Comparison of ENCODE assay signal across 31 cellular contexts in the genomic region with DNA sequence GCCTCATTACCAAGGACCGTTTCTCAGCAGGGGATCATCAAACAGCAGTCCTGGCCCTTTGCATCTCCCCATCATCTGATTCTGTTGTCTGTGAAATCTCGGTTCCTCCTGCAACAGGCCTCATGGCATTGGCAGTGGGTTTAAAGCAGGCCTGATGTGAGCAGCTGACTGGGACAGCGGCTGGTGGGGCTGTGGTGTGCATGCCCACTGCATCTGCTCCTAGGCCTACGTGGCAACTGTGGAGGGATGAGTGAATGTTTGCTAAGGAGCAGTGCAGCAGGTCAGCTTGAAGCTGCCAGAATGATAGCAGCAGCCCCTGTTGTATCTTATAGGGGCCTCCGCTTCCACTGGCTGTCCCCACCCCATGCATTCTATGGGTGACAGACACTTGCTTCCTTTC.
"Had no signal": no experiment of that assay in that cellular context is flagged by ENCODE, and none has a peak within 500 bp of the region (broad histone marks: within the 10 kb centered on the region; RNA-seq: fewer than 3 reads in every experiment).

No MANE protein-coding gene starts in this region.

- H3K9ac ChIP-seq: SK-N-SH had no signal

- ATAC-seq: activated CD4-positive, alpha-beta T cell treated with anti-CD3 and anti-CD28 coated beads for 36 hours; body of pancreas; PC-3 had no signal

- H3K27ac Mint-ChIP-seq: activated CD4-positive, alpha-beta memory T cell treated with anti-CD3 and anti-CD28 coated beads for 36 hours; activated CD4-positive, alpha-beta T cell treated with anti-CD3 and anti-CD28 coated beads for 36 hours; activated naive CD4-positive, alpha-beta T cell treated with anti-CD3 and anti-CD28 coated beads, Interleukin-2, amount 50 U/mL, for 24 hours; activated T-cell treated with anti-CD3 and anti-CD28 coated beads, Interleukin-2, amount 50 U/mL, for 24 hours; activated T-helper 2 cell treated with anti-CD3 and anti-CD28 coated beads, Interferon-gamma antibody, Interleukin-2, Interleukin-4, amounts not matched to agents 10 μg/mL and 5 μg/mL and 100 μg/mL, durations not matched to agents 14 hours and 24 hours and 36 hours; T-helper 1 cell treated with Interleukin-12 subunit alpha and Interleukin-12 subunit beta and Interleukin-4 antibody, amounts not matched to agents 30 μg/mL and 1 μg/mL, for 36 hours; T-helper 2 cell treated with Interferon-gamma antibody and Interleukin-4, amounts not matched to agents 5 μg/mL and 100 μg/mL, for 36 hours had no signal

- H3K9me2 ChIP-seq: SK-N-SH had no signal

- H3K4me1 Mint-ChIP-seq: activated CD4-positive, alpha-beta T cell treated with anti-CD3 and anti-CD28 coated beads for 36 hours had no signal

- H3K36me3 ChIP-seq: adrenal gland, breast epithelium, MG63, Peyer's patch, SJSA1 had no signal

- H3K9me3 ChIP-seq: adrenal gland, body of pancreas, breast epithelium, MG63, Peyer's patch, SJSA1, SK-N-SH had no signal

- H3K27me3 Mint-ChIP-seq: activated CD4-positive, alpha-beta memory T cell treated with anti-CD3 and anti-CD28 coated beads for 36 hours; activated CD4-positive, alpha-beta T cell treated with anti-CD3 and anti-CD28 coated beads for 36 hours; activated naive CD4-positive, alpha-beta T cell treated with anti-CD3 and anti-CD28 coated beads, Interleukin-2, amount 50 U/mL, for 24 hours; activated T-cell treated with anti-CD3 and anti-CD28 coated beads, Interleukin-2, amount 50 U/mL, for 24 hours had no signal

- H3K4me3 Mint-ChIP-seq: activated CD4-positive, alpha-beta memory T cell treated with anti-CD3 and anti-CD28 coated beads for 36 hours; activated CD4-positive, alpha-beta T cell treated with anti-CD3 and anti-CD28 coated beads for 36 hours; activated naive CD4-positive, alpha-beta T cell treated with anti-CD3 and anti-CD28 coated beads, Interleukin-2, amount 50 U/mL, for 24 hours; activated T-cell treated with anti-CD3 and anti-CD28 coated beads, Interleukin-2, amount 50 U/mL, for 24 hours; T-helper 1 cell treated with Interleukin-12 subunit alpha and Interleukin-12 subunit beta and Interleukin-4 antibody, amounts not matched to agents 30 μg/mL and 1 μg/mL, for 36 hours; T-helper 2 cell treated with Interferon-gamma antibody and Interleukin-4, amounts not matched to agents 5 μg/mL and 100 μg/mL, for 36 hours had no signal

- H3K9me3 Mint-ChIP-seq: activated T-helper 2 cell treated with anti-CD3 and anti-CD28 coated beads, Interferon-gamma antibody, Interleukin-2, Interleukin-4, amounts not matched to agents 10 μg/mL and 5 μg/mL and 100 μg/mL, durations not matched to agents 14 hours and 24 hours and 36 hours; T-helper 1 cell treated with Interleukin-12 subunit alpha and Interleukin-12 subunit beta and Interleukin-4 antibody, amounts not matched to agents 30 μg/mL and 1 μg/mL, for 36 hours had no signal

- H3K4me1 ChIP-seq: body of pancreas, breast epithelium, SJSA1 had no signal

- H3K4me3 ChIP-seq: adrenal gland, body of pancreas, breast epithelium, MG63, Peyer's patch, SJSA1 had no signal

- DNase-seq: activated CD4-positive, alpha-beta memory T cell treated with anti-CD3 and anti-CD28 coated beads for 36 hours; activated CD4-positive, alpha-beta T cell treated with anti-CD3 and anti-CD28 coated beads for 36 hours; activated CD4-positive, alpha-beta T cell treated with anti-CD3 and anti-CD28 coated beads, Interleukin-2, amount 50 U/mL, for 1 hour; activated gamma-delta T cell; activated naive CD4-positive, alpha-beta T cell treated with Interleukin-2 at 50 U/mL for 16 hours; activated T-cell treated with anti-CD3 and anti-CD28 coated beads, Interleukin-2, amount 50 U/mL, for 24 hours; adrenal gland; body of pancreas; Kasumi-1; KG1; MG63; NCI-H1048; NCI-H1105 treated with DMSO at 0.1 percent for 48 hours; NCI-H1436; NCI-H1694; NCI-H1930; NCI-H2081 treated with DMSO at 0.1 percent for 48 hours; NCI-H226; NCI-H446 treated with DMSO at 0.1 percent for 48 hours; NCI-H524; PC-3; Peyer's patch; RPMI8226; SHP77 treated with DMSO at 0.1 percent for 48 hours; SK-N-SH had no signal

- H3K27ac ChIP-seq: adrenal gland, body of pancreas, breast epithelium, Peyer's patch, SJSA1 had no signal

- H3K4me2 ChIP-seq: SK-N-SH had no signal

- H3K27me3 ChIP-seq: adrenal gland, body of pancreas, breast epithelium, MG63, Peyer's patch, SJSA1 had no signal
